21 cellular contexts compared by ENCODE assay signal in genomic region chr6:131755597-131755996, GRCh38. TPM values are rescaled to one million over a fixed set of nuclear protein-coding genes. Genes with fewer than 3 reads are reported as not detected.
DNase-seq lines count a peak whose midpoint lies in the region; ATAC-seq and TF ChIP-seq lines count a peak whose summit lies in the region.
"Had no signal": no experiment of that assay in that cellular context is flagged by ENCODE, and none has a peak within 500 bp of the region (broad histone marks: within the 10 kb centered on the region; RNA-seq: fewer than 3 reads in every experiment).

No MANE protein-coding gene starts in this region.

- no peak for ATAC-seq in GM19467 (IDR thresholded peaks at IDR 0.05; ENCODE audit: unreplicated experiment)
- ATAC-seq: activated CD8-positive, alpha-beta T cell treated with anti-CD3 and anti-CD28 coated beads, Interleukin-2, amount 10 ng/mL, durations not matched to agents 7 days and 5 days; gastrocnemius medialis had no signal

- CTCF ChIA-PET in AG04450 (lab: Charles Lee), result interaction anchor here (0.6 kb wide), 1 partner anchor 71 kb away, joined by 3 read pairs; no protein-coding TSS in a partner anchor
- CTCF ChIA-PET in activated naive CD4-positive, alpha-beta T cell treated with anti-CD3 and anti-CD28 coated beads for 36 hours (lab: Charles Lee), result no interaction called here

- no peak overlapping the region for H3K4me3 Mint-ChIP-seq in activated naive CD4-positive, alpha-beta T cell treated with anti-CD3 and anti-CD28 coated beads for 36 hours
- H3K4me3 Mint-ChIP-seq: activated CD8-positive, alpha-beta T cell treated with anti-CD3 and anti-CD28 coated beads, Interleukin-2, amount 10 ng/mL, durations not matched to agents 7 days and 5 days; brain; IgD-negative memory B cell; neural crest cell had no signal

- POLR2A ChIA-PET in AG04450 (lab: Yijun Ruan, JAX), result no interaction called here

- TF ChIP-seq CTCF in AG04450 (IDR thresholded peaks at IDR 0.05; ENCODE audit: low read depth, low read length) (no peak), HFF-Myc (IDR thresholded peaks at IDR 0.05; ENCODE audit: low read depth, low read length, missing control alignments) (no peak)

- no peak overlapping the region for H3K27ac Mint-ChIP-seq in activated naive CD4-positive, alpha-beta T cell treated with anti-CD3 and anti-CD28 coated beads for 36 hours
- H3K27ac Mint-ChIP-seq: activated CD8-positive, alpha-beta T cell treated with anti-CD3 and anti-CD28 coated beads, Interleukin-2, amount 10 ng/mL, durations not matched to agents 7 days and 5 days; activated T-helper 2 cell treated with anti-CD3 and anti-CD28 coated beads, Interferon-gamma antibody, Interleukin-2, Interleukin-4, amounts not matched to agents 10 μg/mL and 5 μg/mL and 100 μg/mL, durations not matched to agents 14 hours and 24 hours and 36 hours; brain; IgD-negative memory B cell had no signal

- no peaks in the 10 kb centered on the region for H3K4me1 ChIP-seq in SJCRH30
- H3K4me1 ChIP-seq: transverse colon had no signal

- no peaks in the 10 kb centered on the region for H3K9me3 Mint-ChIP-seq in activated naive CD4-positive, alpha-beta T cell treated with anti-CD3 and anti-CD28 coated beads for 36 hours
- H3K9me3 Mint-ChIP-seq: activated T-helper 2 cell treated with anti-CD3 and anti-CD28 coated beads, Interferon-gamma antibody, Interleukin-2, Interleukin-4, amounts not matched to agents 10 μg/mL and 5 μg/mL and 100 μg/mL, durations not matched to agents 14 hours and 24 hours and 36 hours; brain; IgD-negative memory B cell had no signal

- no peaks in the 10 kb centered on the region for H3K9me3 ChIP-seq in AG04450 (ENCODE audit: control insufficient read depth, insufficient read depth, low read length)
- H3K9me3 ChIP-seq in SJCRH30 (replicated peaks), result no peaks in the 10 kb centered on the region
- H3K9me3 ChIP-seq: gastrocnemius medialis, transverse colon had no signal

- no peak overlapping the region for H3K27ac ChIP-seq in AG04450 (ENCODE audit: low read depth, low read length)
- H3K27ac ChIP-seq in SJCRH30, result no peak overlapping the region
- H3K27ac ChIP-seq: gastrocnemius medialis, transverse colon had no signal

- no peaks in the 10 kb centered on the region for H3K36me3 ChIP-seq in SJCRH30
- H3K36me3 ChIP-seq: gastrocnemius medialis, transverse colon had no signal

- peaks cover 18% of the 10 kb centered on the region for H3K27me3 Mint-ChIP-seq in activated naive CD4-positive, alpha-beta T cell treated with anti-CD3 and anti-CD28 coated beads for 36 hours (ENCODE audit: low read depth)

- DNase-seq in AG04450 (ENCODE audit: low read depth, low spot score) (peak; percentile 66), HFF-Myc (ENCODE audit: extremely low read depth, low read depth) (peak; percentile 89), amniotic epithelial cell (ENCODE audit: low read depth) (peak; percentile 48), glomerular visceral epithelial cell (ENCODE audit: extremely low spot score) (peak; percentile 55), SJCRH30 (no peak), DMS153 (lab: John Stamatoyannopoulos, UW) (no peak)
- DNase-seq in activated naive CD4-positive, alpha-beta T cell treated with anti-CD3 and anti-CD28 coated beads for 36 hours, result no peak
- DNase-seq: activated CD8-positive, alpha-beta T cell treated with anti-CD3 and anti-CD28 coated beads, Interleukin-2, amount 10 ng/mL, durations not matched to agents 7 days and 5 days; AML-193; DMS 273 treated with DMSO at 0.1 percent for 48 hours; gastrocnemius medialis; NCI-H345; right cardiac atrium; stimulated activated CD4-positive, alpha-beta T cell treated with anti-CD3 and anti-CD28 coated beads, Interleukin-4, amount 100 ng/mL, for 1 hour; transverse colon had no signal

- H3K27me3 ChIP-seq in AG04450 (ENCODE audit: control insufficient read depth, insufficient read depth, low read length) (no peaks in the 10 kb centered on the region), SJCRH30 (no peaks in the 10 kb centered on the region)
- H3K27me3 ChIP-seq: gastrocnemius medialis, transverse colon had no signal

- H3K4me3 ChIP-seq in AG04450 (ENCODE audit: low read depth, low read length), result no peak overlapping the region
- no peak overlapping the region for H3K4me3 ChIP-seq in HFF-Myc (replicated peaks; ENCODE audit: low read depth, low read length)
- H3K4me3 ChIP-seq in SJCRH30, result no peak overlapping the region
- H3K4me3 ChIP-seq: gastrocnemius medialis, transverse colon had no signal

- intact Hi-C loops in activated naive CD4-positive, alpha-beta T cell treated with anti-CD3 and anti-CD28 coated beads for 36 hours (cut with micrococcal nuclease), result no loop called here

- H3K4me1 Mint-ChIP-seq in activated naive CD4-positive, alpha-beta T cell treated with anti-CD3 and anti-CD28 coated beads for 36 hours (ENCODE audit: low read depth), result no peaks in the 10 kb centered on the region
- H3K4me1 Mint-ChIP-seq: brain, IgD-negative memory B cell, neural crest cell had no signal

- H3K36me3 Mint-ChIP-seq in activated naive CD4-positive, alpha-beta T cell treated with anti-CD3 and anti-CD28 coated beads for 36 hours (ENCODE audit: low read depth), result no peaks in the 10 kb centered on the region
- H3K36me3 Mint-ChIP-seq: brain had no signal

RNA-seq across cellular contexts. Expression of gene CTAGE9, which starts 44.8 kb away (rescaled TPM):
- polyA plus RNA-seq in AG04450 (2011; rRNA removed), result not detected in 2 replicates
- not detected in 2 replicates for polyA minus RNA-seq in AG04450 (2011; rRNA and poly(A)+ RNA removed)
- not detected in 2 replicates for total RNA-seq in SJCRH30 (2014; rRNA removed; shearing (Covaris generic))
- not detected for total RNA-seq in activated naive CD4-positive, alpha-beta T cell treated with anti-CD3 and anti-CD28 coated beads for 36 hours
- total RNA-seq: activated CD8-positive, alpha-beta T cell treated with anti-CD3 and anti-CD28 coated beads, Interleukin-2, amount 10 ng/mL, durations not matched to agents 7 days and 5 days; activated T-helper 2 cell treated with anti-CD3 and anti-CD28 coated beads, Interferon-gamma antibody, Interleukin-2, Interleukin-4, amounts not matched to agents 10 μg/mL and 5 μg/mL and 100 μg/mL, durations not matched to agents 14 hours and 24 hours and 36 hours; gastrocnemius medialis; H1; neural crest cell; right cardiac atrium; transverse colon had no signal
- polyA plus RNA-seq: H1, IgD-negative memory B cell, right cardiac atrium had no signal

RNA-seq across cellular contexts. Expression of gene ENPP1, which starts 52.2 kb away (rescaled TPM):
- polyA plus RNA-seq in AG04450 (2011; rRNA removed), result 22.5 and 30.4 TPM in 2 replicates
- polyA minus RNA-seq in AG04450 (2011; rRNA and poly(A)+ RNA removed), result 14.8 and 22.3 TPM in 2 replicates
- 30.4 and 34.0 TPM in 2 replicates for total RNA-seq in SJCRH30 (2014; rRNA removed; shearing (Covaris generic))
- under 1 TPM in 1 of 2 experiments, not detected in 1; 0.19 TPM for total RNA-seq in activated naive CD4-positive, alpha-beta T cell treated with anti-CD3 and anti-CD28 coated beads for 36 hours

RNA-seq across cellular contexts. Expression of gene OR2A4, which starts 54.4 kb away (rescaled TPM):
- polyA plus RNA-seq in AG04450 (2011; rRNA removed), result 0.04 TPM in 1 of 2 replicates, not detected in the other
- not detected in 2 replicates for polyA minus RNA-seq in AG04450 (2011; rRNA and poly(A)+ RNA removed)
- not detected in 2 replicates for total RNA-seq in SJCRH30 (2014; rRNA removed; shearing (Covaris generic))
- total RNA-seq in activated naive CD4-positive, alpha-beta T cell treated with anti-CD3 and anti-CD28 coated beads for 36 hours, result not detected
- total RNA-seq: activated CD8-positive, alpha-beta T cell treated with anti-CD3 and anti-CD28 coated beads, Interleukin-2, amount 10 ng/mL, durations not matched to agents 7 days and 5 days; activated T-helper 2 cell treated with anti-CD3 and anti-CD28 coated beads, Interferon-gamma antibody, Interleukin-2, Interleukin-4, amounts not matched to agents 10 μg/mL and 5 μg/mL and 100 μg/mL, durations not matched to agents 14 hours and 24 hours and 36 hours; H1; neural crest cell; right cardiac atrium; transverse colon had no signal
- polyA plus RNA-seq: IgD-negative memory B cell, right cardiac atrium had no signal

Comparison
In these comparisons a context has a peak if more than half of its experiments do, and no peak if none do; other contexts are left out.
1. DNase-seq: peak in AG04450 (single experiment), HFF-Myc (single experiment), amniotic epithelial cell (single experiment) and glomerular visceral epithelial cell (single experiment); none in SJCRH30 (0 of 2), DMS153 (single experiment) and activated naive CD4-positive, alpha-beta T cell treated with anti-CD3 and anti-CD28 coated beads for 36 hours (single experiment).
2. RNA of gene ENPP1, which starts 52.2 kb away (total RNA-seq): 30.4 to 34.0 TPM in SJCRH30; 0.19 TPM in activated naive CD4-positive, alpha-beta T cell treated with anti-CD3 and anti-CD28 coated beads for 36 hours; every median in the first group is over 10 times any median in the second.